8 cellular contexts compared by ENCODE assay signal in genomic region chr6:1611572-1612385, GRCh38. TPM values are rescaled to one million over a fixed set of nuclear protein-coding genes. Genes with fewer than 3 reads are reported as not detected.
DNase-seq lines count a peak whose midpoint lies in the region; ATAC-seq and TF ChIP-seq lines count a peak whose summit lies in the region.

No MANE protein-coding gene starts in this region.

- H3K4me1 ChIP-seq in HEK293 (ENCODE audit: control insufficient read depth, insufficient read depth, low read length) (peaks cover 15% of the 10 kb centered on the region), stomach smooth muscle (ENCODE audit: control insufficient read depth, insufficient read depth, low read length) (peaks cover 21% of the 10 kb centered on the region)

- H3K27me3 ChIP-seq in stomach smooth muscle (ENCODE audit: control insufficient read depth in 1 of 2, insufficient read depth in 2 of 2, low read length in 2 of 2): peaks cover 58 to 91% of the 10 kb centered on the region in 2 donors

- H3K9ac ChIP-seq in stomach smooth muscle (ENCODE audit: low read length in 2 of 2): no peak overlapping the region

- H3K4me3 Mint-ChIP-seq in activated T-cell treated with anti-CD3 and anti-CD28 coated beads, Interleukin-2, amount 50 U/mL, for 72 hours: peak overlapping the region; percentile 84 to 89

- no peak for ATAC-seq in activated T-cell treated with anti-CD3 and anti-CD28 coated beads, Interleukin-2, amount 50 U/mL, for 72 hours (replicated peaks in 1 of 2)
- ATAC-seq in HG02798 (IDR thresholded peaks at IDR 0.05; ENCODE audit: poor library complexity, unreplicated experiment): no peak

- POLR2A ChIA-PET in HEK293 (lab: Yijun Ruan, JAX): interaction anchor here (0.8 to 4.1 kb wide), 8 partner anchors 14 to 495 kb away, joined by 3 to 32 read pairs (median 7); no protein-coding TSS in a partner anchor

- TF ChIP-seq CTCF in AG09309 (IDR thresholded peaks at IDR 0.05; ENCODE audit: control insufficient read depth, insufficient read depth, low read depth, low read length, missing control alignments): no peak
- no peak for TF ChIP-seq CTCF in HEK293 (tag by site-specific recombination; IDR thresholded peaks at IDR 0.05)

- H3K4me3 ChIP-seq in AG09309 (ENCODE audit: control insufficient read depth, low read depth, low read length): peak overlapping the region; percentile 75
- H3K4me3 ChIP-seq in HEK293 (ENCODE audit: low read depth, low read length): peak overlapping the region; percentile 57
- H3K4me3 ChIP-seq in iPS-18c (ENCODE audit: insufficient read depth, low read depth, low read length): peak overlapping the region; percentile 31; the same call in 1 of the 2 replicates
- H3K4me3 ChIP-seq in stomach smooth muscle (ENCODE audit: low read length in 2 of 2): peak overlapping the region; percentile 59 to 64

- peaks cover 37% of the 10 kb centered on the region for H3K4me1 Mint-ChIP-seq in activated T-cell treated with anti-CD3 and anti-CD28 coated beads, Interleukin-2, amount 50 U/mL, for 72 hours (ENCODE audit: low read depth)

- H3K9me3 ChIP-seq in HEK293 (ENCODE audit: control insufficient read depth, insufficient read depth, low read depth, low read length): no peaks in the 10 kb centered on the region
- no peaks in the 10 kb centered on the region for H3K9me3 ChIP-seq in iPS-18c (ENCODE audit: control insufficient read depth, insufficient read depth, low read length)
- H3K9me3 ChIP-seq in stomach smooth muscle (ENCODE audit: control insufficient read depth in 2 of 2, low read length in 2 of 2): no peaks in the 10 kb centered on the region

- DNase-seq in AG09309 (ENCODE audit: low read depth): no peak
- DNase-seq in activated T-cell treated with anti-CD3 and anti-CD28 coated beads, Interleukin-2, amount 50 U/mL, for 72 hours: no peak
- no peak for DNase-seq in NCI-H510A treated with DMSO at 0.1 percent for 48 hours (lab: John Stamatoyannopoulos, UW)
- DNase-seq in OCI-M2 (lab: John Stamatoyannopoulos, UW; ENCODE audit: unreplicated experiment): no peak

- H3K36me3 ChIP-seq in HEK293 (ENCODE audit: control insufficient read depth in 2 of 2, insufficient read depth in 1 of 2, low read length in 2 of 2) (peaks cover 21 to 60% of the 10 kb centered on the region in 2 experiments), stomach smooth muscle (ENCODE audit: control insufficient read depth in 2 of 2, insufficient read depth in 2 of 2, low read length in 2 of 2) (no peaks in the 10 kb centered on the region)

- CTCF ChIA-PET in HEK293 (lab: Yijun Ruan, JAX): interaction anchor here (0.6 to 2.4 kb wide), 20 partner anchors 15 to 1159 kb away, joined by 3 to 7 read pairs (median 4); no protein-coding TSS in a partner anchor

- H3K27ac ChIP-seq in HEK293 (ENCODE audit: extremely low read depth, low read depth, low read length): peak overlapping the region; percentile 100
- H3K27ac ChIP-seq in stomach smooth muscle (ENCODE audit: low read length): no peak overlapping the region

- peaks cover 3 to 6% of the 10 kb centered on the region in 2 donors for H3K36me3 Mint-ChIP-seq in activated T-cell treated with anti-CD3 and anti-CD28 coated beads, Interleukin-2, amount 50 U/mL, for 72 hours (ENCODE audit: insufficient read depth in 2 of 2)

- H3K9me3 Mint-ChIP-seq in activated T-cell treated with anti-CD3 and anti-CD28 coated beads, Interleukin-2, amount 50 U/mL, for 72 hours: no peaks in the 10 kb centered on the region

- H3K27ac Mint-ChIP-seq in activated T-cell treated with anti-CD3 and anti-CD28 coated beads, Interleukin-2, amount 50 U/mL, for 72 hours: peak overlapping the region; percentile 13

- peaks cover 55% of the 10 kb centered on the region for H3K27me3 Mint-ChIP-seq in activated T-cell treated with anti-CD3 and anti-CD28 coated beads, Interleukin-2, amount 50 U/mL, for 72 hours (ENCODE audit: low read depth)

TF ChIP-seq in HEK293, 187 proteins besides CTCF, POLR2A, EP300 and RAD21 (continues in another document):
- TF ChIP-seq, protein P1, sequence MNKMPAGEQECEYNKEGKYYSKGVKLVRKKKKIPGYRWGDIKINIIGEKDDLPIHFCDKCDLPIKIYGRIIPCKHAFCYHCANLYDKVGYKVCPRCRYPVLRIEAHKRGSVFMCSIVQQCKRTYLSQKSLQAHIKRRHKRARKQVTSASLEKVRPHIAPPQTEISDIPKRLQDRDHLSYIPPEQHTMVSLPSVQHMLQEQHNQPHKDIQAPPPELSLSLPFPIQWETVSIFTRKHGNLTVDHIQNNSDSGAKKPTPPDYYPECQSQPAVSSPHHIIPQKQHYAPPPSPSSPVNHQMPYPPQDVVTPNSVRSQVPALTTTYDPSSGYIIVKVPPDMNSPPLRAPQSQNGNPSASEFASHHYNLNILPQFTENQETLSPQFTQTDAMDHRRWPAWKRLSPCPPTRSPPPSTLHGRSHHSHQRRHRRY (tag by site-specific recombination; IDR thresholded peaks at IDR 0.05): 0 out of 2 replicates have a peak, but pooled peaks have one; percentile 30
- TF ChIP-seq ZNF146 (tag by site-specific recombination; IDR thresholded peaks at IDR 0.05) (0 out of 2 replicates have a peak, but pooled peaks have one; percentile 1), ZNF2 (tag by site-specific recombination; IDR thresholded peaks at IDR 0.05) (peak; percentile 35; the same call in 1 of the 2 replicates), YY1 (tag by site-specific recombination; IDR thresholded peaks at IDR 0.05) (no peak), PRDM10 (tag by site-specific recombination; IDR thresholded peaks at IDR 0.05) (peak; percentile 71), ZBTB11 (tag by site-specific recombination; conservative IDR thresholded peaks at IDR 0.05; ENCODE audit: low read depth) (0 out of 2 replicates have a peak, but pooled peaks have one; percentile 1)
- TF ChIP-seq, protein P2, sequence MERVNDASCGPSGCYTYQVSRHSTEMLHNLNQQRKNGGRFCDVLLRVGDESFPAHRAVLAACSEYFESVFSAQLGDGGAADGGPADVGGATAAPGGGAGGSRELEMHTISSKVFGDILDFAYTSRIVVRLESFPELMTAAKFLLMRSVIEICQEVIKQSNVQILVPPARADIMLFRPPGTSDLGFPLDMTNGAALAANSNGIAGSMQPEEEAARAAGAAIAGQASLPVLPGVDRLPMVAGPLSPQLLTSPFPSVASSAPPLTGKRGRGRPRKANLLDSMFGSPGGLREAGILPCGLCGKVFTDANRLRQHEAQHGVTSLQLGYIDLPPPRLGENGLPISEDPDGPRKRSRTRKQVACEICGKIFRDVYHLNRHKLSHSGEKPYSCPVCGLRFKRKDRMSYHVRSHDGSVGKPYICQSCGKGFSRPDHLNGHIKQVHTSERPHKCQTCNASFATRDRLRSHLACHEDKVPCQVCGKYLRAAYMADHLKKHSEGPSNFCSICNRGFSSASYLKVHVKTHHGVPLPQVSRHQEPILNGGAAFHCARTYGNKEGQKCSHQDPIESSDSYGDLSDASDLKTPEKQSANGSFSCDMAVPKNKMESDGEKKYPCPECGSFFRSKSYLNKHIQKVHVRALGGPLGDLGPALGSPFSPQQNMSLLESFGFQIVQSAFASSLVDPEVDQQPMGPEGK (tag by site-specific recombination; IDR thresholded peaks at IDR 0.05): 0 out of 2 replicates have a peak, but pooled peaks have one; percentile 24

RNA-seq across cellular contexts. Expression of gene FOXC1, which starts 2.1 kb away (rescaled TPM):
- under 1 TPM; 0.17 to 0.30 TPM for total RNA-seq in activated T-cell treated with anti-CD3 and anti-CD28 coated beads, Interleukin-2, amount 50 U/mL, for 72 hours
